1 cellular context compared by ENCODE assay signal in genomic region chr16:88098731-88099562, GRCh38.
TF ChIP-seq lines count a peak whose summit lies in the region.

No MANE protein-coding gene starts in this region.

TF ChIP-seq in IMR-90, 13 proteins besides CTCF, POLR2A, EP300 and RAD21:
- TF ChIP-seq USF2 (IDR thresholded peaks at IDR 0.05; ENCODE audit: low read depth, low read length) (peak; percentile 39; the same call in 1 of the 2 replicates), CEBPB (IDR thresholded peaks at IDR 0.05; ENCODE audit: low read depth, low read length) (peak; percentile 83), SMC3 (IDR thresholded peaks at IDR 0.05; ENCODE audit: low read depth, low read length) (peak; percentile 33), MAZ (IDR thresholded peaks at IDR 0.05; ENCODE audit: borderline replicate concordance, low read depth, low read length) (peak; percentile 41; the same call in 1 of the 2 replicates), FOS (IDR thresholded peaks at IDR 0.05; ENCODE audit: low read depth, low read length) (peak; percentile 60; the same call in 1 of the 2 replicates)
